Comparison of ENCODE assay signal across 1 cellular context in the genomic region with DNA sequence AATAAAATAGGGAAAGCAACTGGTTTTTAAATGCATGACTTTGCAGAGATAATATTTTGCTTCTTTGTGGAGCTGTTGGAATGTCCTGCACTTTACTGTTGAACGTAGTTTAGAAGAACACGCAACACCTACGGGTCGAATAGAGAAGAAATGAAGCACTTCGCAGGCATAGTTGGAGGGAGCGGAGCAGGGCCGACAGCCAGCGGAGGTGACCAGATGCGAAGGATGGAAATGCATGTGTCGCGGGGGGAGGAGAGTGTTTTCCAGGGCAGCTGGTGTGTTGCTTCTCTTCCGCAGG.
A peak's percentile ranks its signal among the peaks of the same experiment; 100 is the strongest.
TF ChIP-seq lines count a peak whose summit lies in the region.

No MANE protein-coding gene starts in this region.

TF ChIP-seq in K562, 482 proteins besides CTCF, POLR2A, EP300 and RAD21 (continued from another document and continues in another):
- TF ChIP-seq TSHZ1 (CRISPR knock-in tag; IDR thresholded peaks at IDR 0.05) (no peak), ARID3A (IDR thresholded peaks at IDR 0.05; ENCODE audit: borderline replicate concordance, low read depth, low read length) (no peak), SMARCA5 (IDR thresholded peaks at IDR 0.05) (no peak), ETV1 (tag; conservative IDR thresholded peaks at IDR 0.05; ENCODE audit: low read depth) (no peak), SRSF9 (IDR thresholded peaks at IDR 0.05; ENCODE audit: borderline replicate concordance, low read depth, low read length) (no peak), RREB1 (CRISPR knock-in tag; IDR thresholded peaks at IDR 0.05) (no peak), ZNF41 (CRISPR knock-in tag; conservative IDR thresholded peaks at IDR 0.05) (peak; percentile 77; the same call in 1 of the 2 replicates), CREBBP (IDR thresholded peaks at IDR 0.05; ENCODE audit: low read depth, low read length) (no peak), SMAD2 (IDR thresholded peaks at IDR 0.05; ENCODE audit: low read depth, low read length) (no peak), PURB (CRISPR knock-in tag; IDR thresholded peaks at IDR 0.05; ENCODE audit: low read depth) (no peak), POLR2AphosphoS2 (IDR thresholded peaks at IDR 0.05; ENCODE audit: low read length) (no peak), ILK (tag; IDR thresholded peaks at IDR 0.05; ENCODE audit: borderline replicate concordance, low read depth) (no peak), MBD1 (CRISPR knock-in tag; IDR thresholded peaks at IDR 0.05) (no peak), CHD1 (IDR thresholded peaks at IDR 0.05; ENCODE audit: low read length) (peak; percentile 42), TGIF2 (CRISPR knock-in tag; IDR thresholded peaks at IDR 0.05) (no peak), C11orf30 (IDR thresholded peaks at IDR 0.05; ENCODE audit: low read depth) (no peak), CREM (IDR thresholded peaks at IDR 0.05; ENCODE audit: low read depth) (0 out of 2 replicates have a peak, but pooled peaks have one; percentile 5), ZNF23 (CRISPR knock-in tag; IDR thresholded peaks at IDR 0.05) (no peak), ZNF57 (CRISPR knock-in tag; IDR thresholded peaks at IDR 0.05) (no peak), CBFA2T3 (IDR thresholded peaks at IDR 0.05) (no peak), U2AF2 (optimal IDR thresholded peaks at IDR 0.05; ENCODE audit: low read depth, low read length) (no peak), ZNF316 (IDR thresholded peaks at IDR 0.05) (no peak), TEAD1 (CRISPR knock-in tag; IDR thresholded peaks at IDR 0.05) (no peak), ZC3H4 (CRISPR knock-in tag; IDR thresholded peaks at IDR 0.05; ENCODE audit: borderline replicate concordance) (no peak), ELF4 (CRISPR knock-in tag; IDR thresholded peaks at IDR 0.05) (0 out of 2 replicates have a peak, but pooled peaks have one; percentile 40), CSDE1 (IDR thresholded peaks at IDR 0.05) (no peak), HDAC3 (IDR thresholded peaks at IDR 0.05; ENCODE audit: borderline replicate concordance, partially characterized antibody) (no peak)
- TF ChIP-seq, protein P1, sequence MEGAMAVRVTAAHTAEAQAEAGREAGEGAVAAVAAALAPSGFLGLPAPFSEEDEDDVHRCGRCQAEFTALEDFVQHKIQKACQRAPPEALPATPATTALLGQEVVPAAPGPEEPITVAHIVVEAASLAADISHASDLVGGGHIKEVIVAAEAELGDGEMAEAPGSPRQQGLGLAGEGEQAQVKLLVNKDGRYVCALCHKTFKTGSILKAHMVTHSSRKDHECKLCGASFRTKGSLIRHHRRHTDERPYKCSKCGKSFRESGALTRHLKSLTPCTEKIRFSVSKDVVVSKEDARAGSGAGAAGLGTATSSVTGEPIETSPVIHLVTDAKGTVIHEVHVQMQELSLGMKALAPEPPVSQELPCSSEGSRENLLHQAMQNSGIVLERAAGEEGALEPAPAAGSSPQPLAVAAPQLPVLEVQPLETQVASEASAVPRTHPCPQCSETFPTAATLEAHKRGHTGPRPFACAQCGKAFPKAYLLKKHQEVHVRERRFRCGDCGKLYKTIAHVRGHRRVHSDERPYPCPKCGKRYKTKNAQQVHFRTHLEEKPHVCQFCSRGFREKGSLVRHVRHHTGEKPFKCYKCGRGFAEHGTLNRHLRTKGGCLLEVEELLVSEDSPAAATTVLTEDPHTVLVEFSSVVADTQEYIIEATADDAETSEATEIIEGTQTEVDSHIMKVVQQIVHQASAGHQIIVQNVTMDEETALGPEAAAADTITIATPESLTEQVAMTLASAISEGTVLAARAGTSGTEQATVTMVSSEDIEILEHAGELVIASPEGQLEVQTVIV (CRISPR knock-in tag; IDR thresholded peaks at IDR 0.05; ENCODE audit: borderline replicate concordance) = no peak
- TF ChIP-seq, protein P2, sequence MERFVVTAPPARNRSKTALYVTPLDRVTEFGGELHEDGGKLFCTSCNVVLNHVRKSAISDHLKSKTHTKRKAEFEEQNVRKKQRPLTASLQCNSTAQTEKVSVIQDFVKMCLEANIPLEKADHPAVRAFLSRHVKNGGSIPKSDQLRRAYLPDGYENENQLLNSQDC (CRISPR knock-in tag; IDR thresholded peaks at IDR 0.05) = no peak
- TF ChIP-seq, protein P3, sequence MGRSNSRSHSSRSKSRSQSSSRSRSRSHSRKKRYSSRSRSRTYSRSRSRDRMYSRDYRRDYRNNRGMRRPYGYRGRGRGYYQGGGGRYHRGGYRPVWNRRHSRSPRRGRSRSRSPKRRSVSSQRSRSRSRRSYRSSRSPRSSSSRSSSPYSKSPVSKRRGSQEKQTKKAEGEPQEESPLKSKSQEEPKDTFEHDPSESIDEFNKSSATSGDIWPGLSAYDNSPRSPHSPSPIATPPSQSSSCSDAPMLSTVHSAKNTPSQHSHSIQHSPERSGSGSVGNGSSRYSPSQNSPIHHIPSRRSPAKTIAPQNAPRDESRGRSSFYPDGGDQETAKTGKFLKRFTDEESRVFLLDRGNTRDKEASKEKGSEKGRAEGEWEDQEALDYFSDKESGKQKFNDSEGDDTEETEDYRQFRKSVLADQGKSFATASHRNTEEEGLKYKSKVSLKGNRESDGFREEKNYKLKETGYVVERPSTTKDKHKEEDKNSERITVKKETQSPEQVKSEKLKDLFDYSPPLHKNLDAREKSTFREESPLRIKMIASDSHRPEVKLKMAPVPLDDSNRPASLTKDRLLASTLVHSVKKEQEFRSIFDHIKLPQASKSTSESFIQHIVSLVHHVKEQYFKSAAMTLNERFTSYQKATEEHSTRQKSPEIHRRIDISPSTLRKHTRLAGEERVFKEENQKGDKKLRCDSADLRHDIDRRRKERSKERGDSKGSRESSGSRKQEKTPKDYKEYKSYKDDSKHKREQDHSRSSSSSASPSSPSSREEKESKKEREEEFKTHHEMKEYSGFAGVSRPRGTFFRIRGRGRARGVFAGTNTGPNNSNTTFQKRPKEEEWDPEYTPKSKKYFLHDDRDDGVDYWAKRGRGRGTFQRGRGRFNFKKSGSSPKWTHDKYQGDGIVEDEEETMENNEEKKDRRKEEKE (IDR thresholded peaks at IDR 0.05; ENCODE audit: borderline replicate concordance in 1 of 2, control insufficient read depth in 1 of 2, low read depth in 2 of 2, low read length in 1 of 2) = no peak
- TF ChIP-seq, protein P4, sequence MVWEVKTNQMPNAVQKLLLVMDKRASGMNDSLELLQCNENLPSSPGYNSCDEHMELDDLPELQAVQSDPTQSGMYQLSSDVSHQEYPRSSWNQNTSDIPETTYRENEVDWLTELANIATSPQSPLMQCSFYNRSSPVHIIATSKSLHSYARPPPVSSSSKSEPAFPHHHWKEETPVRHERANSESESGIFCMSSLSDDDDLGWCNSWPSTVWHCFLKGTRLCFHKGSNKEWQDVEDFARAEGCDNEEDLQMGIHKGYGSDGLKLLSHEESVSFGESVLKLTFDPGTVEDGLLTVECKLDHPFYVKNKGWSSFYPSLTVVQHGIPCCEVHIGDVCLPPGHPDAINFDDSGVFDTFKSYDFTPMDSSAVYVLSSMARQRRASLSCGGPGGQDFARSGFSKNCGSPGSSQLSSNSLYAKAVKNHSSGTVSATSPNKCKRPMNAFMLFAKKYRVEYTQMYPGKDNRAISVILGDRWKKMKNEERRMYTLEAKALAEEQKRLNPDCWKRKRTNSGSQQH (CRISPR knock-in tag; IDR thresholded peaks at IDR 0.05) = peak; percentile 72; the same call in 1 of the 2 replicates
- TF ChIP-seq, protein P5, sequence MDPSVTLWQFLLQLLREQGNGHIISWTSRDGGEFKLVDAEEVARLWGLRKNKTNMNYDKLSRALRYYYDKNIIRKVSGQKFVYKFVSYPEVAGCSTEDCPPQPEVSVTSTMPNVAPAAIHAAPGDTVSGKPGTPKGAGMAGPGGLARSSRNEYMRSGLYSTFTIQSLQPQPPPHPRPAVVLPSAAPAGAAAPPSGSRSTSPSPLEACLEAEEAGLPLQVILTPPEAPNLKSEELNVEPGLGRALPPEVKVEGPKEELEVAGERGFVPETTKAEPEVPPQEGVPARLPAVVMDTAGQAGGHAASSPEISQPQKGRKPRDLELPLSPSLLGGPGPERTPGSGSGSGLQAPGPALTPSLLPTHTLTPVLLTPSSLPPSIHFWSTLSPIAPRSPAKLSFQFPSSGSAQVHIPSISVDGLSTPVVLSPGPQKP (CRISPR knock-in tag; IDR thresholded peaks at IDR 0.05) = no peak
